Comparison of ENCODE assay signal across 11 cellular contexts in genomic region chr6:168193816-168194701, GRCh38.
A peak's percentile ranks its signal among the peaks of the same experiment; 100 is the strongest.
DNase-seq lines count a peak whose midpoint lies in the region; ATAC-seq and TF ChIP-seq lines count a peak whose summit lies in the region.
"Had no signal": no experiment of that assay in that cellular context is flagged by ENCODE, and none has a peak within 500 bp of the region (broad histone marks: within the 10 kb centered on the region; RNA-seq: fewer than 3 reads in every experiment).

No MANE protein-coding gene starts in this region.

- peaks cover 10% of the 10 kb centered on the region for H3K4me1 Mint-ChIP-seq in WTC11

- DNase-seq in SKM-1 treated with dmso at 0.1 percent for 144 hours (lab: John Stamatoyannopoulos, UW; ENCODE audit: unreplicated experiment) (peak; percentile 14), SKM-1 (lab: John Stamatoyannopoulos, UW; ENCODE audit: unreplicated experiment) (no peak), GM10248 (ENCODE audit: extremely low spot score) (no peak), WTC11 (ENCODE audit: low spot score) (peak; percentile 56), neuronal stem cell (ENCODE audit: low spot score) (no peak), GM23248 (no peak), OCI-M1 (lab: John Stamatoyannopoulos, UW) (no peak)
- DNase-seq: cortex of kidney, NCI-H2029 had no signal

- POLR2A ChIA-PET in GM10248 (lab: Yijun Ruan, JAX) (no interaction called here), WTC11 (lab: Charles Lee) (no interaction called here)

- in situ Hi-C loops in GM23248 (cut with MboI), result no loop called here

- H3K9me3 ChIP-seq in neuronal stem cell (replicated peaks in 1 of 2; ENCODE audit: control insufficient read depth in 2 of 2, insufficient read depth in 1 of 2, low read depth in 1 of 2, low read length in 2 of 2) (no peaks in the 10 kb centered on the region), GM23248 (ENCODE audit: low read depth) (no peaks in the 10 kb centered on the region)
- H3K9me3 ChIP-seq: tibial nerve had no signal

- CTCF ChIA-PET in GM10248 (lab: Yijun Ruan, JAX) (no interaction called here), WTC11 (lab: Charles Lee) (interaction anchor here (0.6 to 1.3 kb wide), 15 partner anchors 12 to 176 kb away, joined by 3 to 9 read pairs (median 3); no protein-coding TSS in a partner anchor)

- H3K4me2 ChIP-seq in neuronal stem cell (ENCODE audit: insufficient read depth, low read length, poor library complexity, severe bottlenecking) (no peak overlapping the region), GM23248 (ENCODE audit: unreplicated experiment) (no peak overlapping the region)

- H3K18ac ChIP-seq in neuronal stem cell (ENCODE audit: low read length), result no peak overlapping the region

- peak overlapping the region; percentile 58 for H2BK120ac ChIP-seq in neuronal stem cell (ENCODE audit: low read depth, low read length)

- no peaks in the 10 kb centered on the region for H3K36me3 ChIP-seq in neuronal stem cell (replicated peaks in 1 of 2; ENCODE audit: control insufficient read depth in 2 of 2, insufficient read depth in 2 of 2, low read length in 2 of 2)
- H3K36me3 ChIP-seq in GM23248 (ENCODE audit: low read depth), result no peaks in the 10 kb centered on the region
- H3K36me3 ChIP-seq: tibial nerve had no signal

- H4K20me1 ChIP-seq in GM23248 (ENCODE audit: insufficient read depth), result no peaks in the 10 kb centered on the region

- H3F3A ChIP-seq in GM23248 (ENCODE audit: insufficient read depth), result no peaks in the 10 kb centered on the region

- H3K79me1 ChIP-seq in neuronal stem cell (ENCODE audit: low read depth, low read length), result no peaks in the 10 kb centered on the region

- H3K4me1 ChIP-seq in neuronal stem cell (ENCODE audit: control insufficient read depth in 2 of 2, insufficient read depth in 1 of 2, low read depth in 1 of 2, low read length in 2 of 2), result peaks cover 3 to 4% of the 10 kb centered on the region in 2 donors
- H3K4me1 ChIP-seq in GM23248 (ENCODE audit: insufficient read depth), result no peaks in the 10 kb centered on the region

- H2BK5ac ChIP-seq in neuronal stem cell (ENCODE audit: low read length), result no peak overlapping the region

- no peak overlapping the region for H2BK12ac ChIP-seq in neuronal stem cell (ENCODE audit: low read length)

- H3K27ac Mint-ChIP-seq in WTC11, result no peak overlapping the region

- H2AFZ ChIP-seq in neuronal stem cell (ENCODE audit: low read length) (no peak overlapping the region), GM23248 (no peak overlapping the region)

- no peaks in the 10 kb centered on the region for H3K36me3 Mint-ChIP-seq in WTC11

- no peak overlapping the region for H3K4ac ChIP-seq in neuronal stem cell (ENCODE audit: low read length)

- no peak overlapping the region for H3K4me3 Mint-ChIP-seq in WTC11

- H4K8ac ChIP-seq in neuronal stem cell (ENCODE audit: low read depth, low read length), result no peak overlapping the region

- no peaks in the 10 kb centered on the region for H3K79me2 ChIP-seq in GM23248 (ENCODE audit: insufficient read depth)

- WGBS in neuronal stem cell (ENCODE audit: extremely low coverage in 2 of 2, insufficient read length in 2 of 2, insufficient replicate concordance in 1 of 2), 2 donors, result no CpG with 5 or more reads among the region's 42 CpGs
- WGBS in GM23248 (ENCODE audit: low coverage in 1 of 2, low lambda C conversion rate in 2 of 2, missing lambda C conversion rate in 2 of 2), 2 experiments, result 77 to 78% methylated on average over 39 to 41 of the region's 42 CpGs

- peaks cover 0 to 7% (median 0%) of the 10 kb centered on the region in 3 experiments for H3K27me3 ChIP-seq in neuronal stem cell (ENCODE audit: control insufficient read depth in 3 of 3, insufficient read depth in 3 of 3, low read depth in 1 of 3, low read length in 3 of 3)
- H3K27me3 ChIP-seq in GM23248 (replicated peaks; ENCODE audit: insufficient read depth), result peaks cover 5% of the 10 kb centered on the region; the same call in 1 of the 2 replicates
- H3K27me3 ChIP-seq: tibial nerve had no signal

- peak overlapping the region; percentile 90 for H2AK5ac ChIP-seq in neuronal stem cell (ENCODE audit: low read depth, low read length)

- no peak overlapping the region for H3K4me3 ChIP-seq in neuronal stem cell (ENCODE audit: low read length in 2 of 2)
- H3K4me3 ChIP-seq in GM23248, result no peak overlapping the region
- H3K4me3 ChIP-seq: tibial nerve had no signal

- no peak overlapping the region for H4K91ac ChIP-seq in neuronal stem cell (ENCODE audit: low read depth, low read length, poor library complexity)

- H3K27me3 Mint-ChIP-seq in WTC11 (ENCODE audit: low read depth), result no peaks in the 10 kb centered on the region; the same call in none of the 2 replicates

- H3K9ac ChIP-seq in neuronal stem cell (ENCODE audit: low read depth, low read length, poor library complexity) (no peak overlapping the region), GM23248 (no peak overlapping the region)

- peak; percentile 7 for TF ChIP-seq CTCF in GM10248 (IDR thresholded peaks at IDR 0.05; ENCODE audit: control extremely low read depth, extremely low read depth, low read depth, missing control alignments)
- 0 out of 2 replicates have a peak, but pooled peaks have one; percentile 10 for TF ChIP-seq CTCF in WTC11 (IDR thresholded peaks at IDR 0.05)

- H3K9me3 Mint-ChIP-seq in WTC11, result no peaks in the 10 kb centered on the region

- no peak overlapping the region for H3K27ac ChIP-seq in neuronal stem cell (replicated peaks; ENCODE audit: low read length)
- H3K27ac ChIP-seq in GM23248, result no peak overlapping the region
- H3K27ac ChIP-seq: tibial nerve had no signal

- H3K14ac ChIP-seq in neuronal stem cell (ENCODE audit: low read length), result peak overlapping the region; percentile 75

- ATAC-seq in WTC11, result peak; percentile 56
- ATAC-seq in GM19351 (IDR thresholded peaks at IDR 0.05; ENCODE audit: unreplicated experiment), result no peak

- peak overlapping the region; percentile 76 for H3K23ac ChIP-seq in neuronal stem cell (ENCODE audit: low read depth, low read length, poor library complexity)

- no peaks in the 10 kb centered on the region for H3K9me2 ChIP-seq in GM23248 (ENCODE audit: insufficient read depth)

- H2BK15ac ChIP-seq in neuronal stem cell (ENCODE audit: low read length), result peak overlapping the region; percentile 71

TF ChIP-seq in WTC11, 78 proteins besides CTCF, POLR2A, EP300 and RAD21:
- TF ChIP-seq FOXJ3 (CRISPR knock-in tag; IDR thresholded peaks at IDR 0.05; ENCODE audit: borderline replicate concordance), result no peak

Comparison
In these comparisons a context has a peak if more than half of its experiments do, and no peak if none do; other contexts are left out.
1. DNase-seq: peak in SKM-1 treated with dmso at 0.1 percent for 144 hours (single experiment) and WTC11 (single experiment); none in SKM-1 (single experiment), GM10248 (single experiment), neuronal stem cell (single experiment), GM23248 (single experiment) and OCI-M1 (single experiment).